Comparison of ENCODE assay signal across 10 cellular contexts in the genomic region with DNA sequence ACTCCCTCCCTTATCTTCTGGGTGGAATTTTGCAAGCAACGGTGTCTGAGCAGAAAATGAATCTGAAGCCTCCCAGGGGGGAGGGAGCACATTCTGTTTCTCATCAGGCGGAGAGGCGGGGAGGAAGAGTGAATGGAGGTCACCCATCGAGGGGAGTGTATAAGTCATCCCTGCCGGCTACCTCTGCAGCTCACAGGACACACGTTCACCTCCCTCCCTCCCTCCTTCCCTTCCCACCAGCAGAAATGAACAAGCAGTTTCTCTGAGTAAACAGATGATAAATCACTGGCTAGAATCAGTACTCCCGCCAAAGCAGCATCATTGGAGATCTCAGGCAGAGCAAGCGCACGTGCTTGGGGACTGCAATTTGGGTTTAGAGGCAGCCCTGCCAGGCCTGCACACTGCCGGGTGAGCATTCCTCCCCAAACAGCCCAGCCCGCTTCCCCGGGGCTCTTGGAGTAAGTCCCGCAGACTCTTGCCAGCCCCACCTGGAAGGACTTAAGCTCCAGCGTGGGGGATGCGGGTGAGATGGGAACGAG. TPM values are rescaled to one million over a fixed set of nuclear protein-coding genes. Genes with fewer than 3 reads are reported as not detected.
DNase-seq lines count a peak whose midpoint lies in the region; ATAC-seq and TF ChIP-seq lines count a peak whose summit lies in the region.
"Had no signal": no experiment of that assay in that cellular context is flagged by ENCODE, and none has a peak within 500 bp of the region (broad histone marks: within the 10 kb centered on the region; RNA-seq: fewer than 3 reads in every experiment).

No MANE protein-coding gene starts in this region.

- ATAC-seq in omental fat pad (ENCODE audit: low FRiP score) (peak; percentile 82), GM21423 (IDR thresholded peaks at IDR 0.05; ENCODE audit: unreplicated experiment) (no peak)
- ATAC-seq: activated naive CD4-positive, alpha-beta T cell treated with anti-CD3 and anti-CD28 coated beads, Interleukin-2, amount 50 U/mL, for 72 hours had no signal

- H3K9me3 ChIP-seq in esophagus (ENCODE audit: control insufficient read depth in 2 of 2, insufficient read depth in 1 of 2, low read depth in 1 of 2, low read length in 1 of 2) = no peaks in the 10 kb centered on the region

- no peaks in the 10 kb centered on the region for H3K36me3 ChIP-seq in esophagus (ENCODE audit: control insufficient read depth in 2 of 2, insufficient read depth in 2 of 2, low read length in 1 of 2)

- WGBS in esophagus, 2 donors = 18 to 26% methylated on average over 16 of the region's 16 CpGs

- TF ChIP-seq CTCF in C4-2B (conservative IDR thresholded peaks at IDR 0.05) (no peak), omental fat pad (IDR thresholded peaks at IDR 0.05) (no peak)

- H3K4me3 ChIP-seq in esophagus (ENCODE audit: low read depth in 1 of 2, low read length in 2 of 2) = no peak overlapping the region
- H3K4me3 ChIP-seq: lung had no signal

- DNase-seq in NCI-H146 (lab: John Stamatoyannopoulos, UW) (peak; percentile 59), omental fat pad (ENCODE audit: low spot score) (peak; percentile 58), OCI-M1 (lab: John Stamatoyannopoulos, UW) (no peak), cerebellar nuclear complex (lab: John Stamatoyannopoulos, UW) (no peak)
- DNase-seq in stimulated activated CD4-positive, alpha-beta T cell treated with anti-CD3 and anti-CD28 coated beads, Interleukin-2, amount 100 ng/mL, for 24 hours = no peak

- H3K27me3 ChIP-seq in esophagus (ENCODE audit: control insufficient read depth in 1 of 2, insufficient read depth in 2 of 2, low read length in 2 of 2) = no peaks in the 10 kb centered on the region

- H3K4me1 ChIP-seq in esophagus (ENCODE audit: control insufficient read depth in 2 of 2, insufficient read depth in 2 of 2, low read length in 1 of 2) = peaks cover 7 to 11% of the 10 kb centered on the region in 2 donors

- H3K27ac ChIP-seq in C4-2B = peak overlapping the region; percentile 40
- peak overlapping the region; percentile 5 to 66 for H3K27ac ChIP-seq in esophagus (ENCODE audit: low read depth in 2 of 2, low read length in 1 of 2)

RNA-seq across cellular contexts. Expression of gene CPN2, which starts 38.3 kb away (rescaled TPM):
- under 1 TPM in 1 of 2 donors, not detected in 1; 0.02 TPM for polyA plus RNA-seq in esophagus
- under 1 TPM in 2 of 4 donors, not detected in 2; 0.24 to 0.50 TPM for total RNA-seq in omental fat pad
- total RNA-seq: activated naive CD4-positive, alpha-beta T cell treated with anti-CD3 and anti-CD28 coated beads, Interleukin-2, amount 50 U/mL, for 72 hours; lung had no signal
- polyA plus RNA-seq: lung had no signal

RNA-seq across cellular contexts. Expression of gene LRRC15, which starts 56.7 kb away (rescaled TPM):
- under 1 TPM; 0.02 to 0.04 TPM for polyA plus RNA-seq in esophagus
- total RNA-seq in omental fat pad = under 1 TPM in 3 of 4 donors, not detected in 1; 0.12 to 0.37 (median 0.13) TPM
- total RNA-seq: activated naive CD4-positive, alpha-beta T cell treated with anti-CD3 and anti-CD28 coated beads, Interleukin-2, amount 50 U/mL, for 72 hours had no signal

Comparison
In these comparisons a context has a peak if more than half of its experiments do, and no peak if none do; other contexts are left out.
1. DNase-seq: peak in NCI-H146 (single experiment) and omental fat pad (single experiment); none in OCI-M1 (single experiment), cerebellar nuclear complex (0 of 2) and stimulated activated CD4-positive, alpha-beta T cell treated with anti-CD3 and anti-CD28 coated beads, Interleukin-2, amount 100 ng/mL, for 24 hours (0 of 2).